8 cellular contexts compared by ENCODE assay signal in genomic region chr7:115008465-115009114, GRCh38.
DNase-seq lines count a peak whose midpoint lies in the region; ATAC-seq, FAIRE-seq and TF ChIP-seq lines count a peak whose summit lies in the region.

No MANE protein-coding gene starts in this region.

- H3K9me3 ChIP-seq in CD8-positive, alpha-beta T cell (ENCODE audit: low read length) = no peaks in the 10 kb centered on the region
- H3K9me3 ChIP-seq in IMR-90 (ENCODE audit: control insufficient read depth, insufficient read depth, low read length) = no peaks in the 10 kb centered on the region

- POLR2A ChIA-PET in CD8-positive, alpha-beta T cell (lab: Charles Lee) = interaction anchor here (0.9 to 1.6 kb wide), 3 partner anchors 10 to 86 kb away, joined by 3 to 6 read pairs (median 5); partner anchors contain the start of gene MDFIC
- POLR2A ChIA-PET in IMR-90 (lab: Charles Lee; ENCODE audit: unreplicated experiment) = no interaction called here

- no peaks in the 10 kb centered on the region for H4K20me1 ChIP-seq in IMR-90 (ENCODE audit: insufficient read depth, low read length)

- peak overlapping the region; percentile 11 for H2AFZ ChIP-seq in IMR-90 (replicated peaks; ENCODE audit: low read length, poor library complexity)

- no peaks in the 10 kb centered on the region for H3K27me3 Mint-ChIP-seq in CD8-positive, alpha-beta T cell (ENCODE audit: low read depth)

- H3K4me1 ChIP-seq in CD8-positive, alpha-beta T cell (ENCODE audit: insufficient read depth, low read length) = peaks cover 55% of the 10 kb centered on the region
- H3K4me1 ChIP-seq in IMR-90 (ENCODE audit: control insufficient read depth, insufficient read depth, low read length) (peaks cover 8% of the 10 kb centered on the region), rectal smooth muscle tissue (ENCODE audit: control insufficient read depth, insufficient read depth, low read length) (peaks cover 19% of the 10 kb centered on the region)

- peak overlapping the region; percentile 21; the same call in 1 of the 2 replicates for H2BK120ac ChIP-seq in IMR-90 (ENCODE audit: low read depth, low read length)

- H3K36me3 Mint-ChIP-seq in CD8-positive, alpha-beta T cell = peaks cover 29% of the 10 kb centered on the region

- peak overlapping the region; percentile 38; the same call in 1 of the 2 replicates for H2BK20ac ChIP-seq in IMR-90 (ENCODE audit: low read depth, low read length)

- peak overlapping the region; percentile 5 for H4K5ac ChIP-seq in IMR-90 (ENCODE audit: low read depth, low read length)

- 0 out of 3 replicates have a peak overlapping the region, but pooled peaks have one; percentile 12 for H2BK15ac ChIP-seq in IMR-90 (ENCODE audit: low read depth, low read length)

- no peak for DNase-seq in CD8-positive, alpha-beta T cell
- DNase-seq in IMR-90 (peak; percentile 79), islet precursor cell (no peak), NCI-H146 (lab: John Stamatoyannopoulos, UW) (no peak)
- DNase-seq in central memory CD4-positive, alpha-beta T cell = no peak

- in situ Hi-C loops in IMR-90 (cut with MboI; ENCODE audit: low sequenced_read_pairs) = no loop called here

- H3K14ac ChIP-seq in IMR-90 (replicated peaks; ENCODE audit: low read depth, low read length) = no peak overlapping the region; the same call in 1 of the 2 replicates

- no peaks in the 10 kb centered on the region for H3K9me3 Mint-ChIP-seq in CD8-positive, alpha-beta T cell

- peak overlapping the region; percentile 17 for H3K4ac ChIP-seq in IMR-90 (ENCODE audit: low read depth, low read length)

- H3K56ac ChIP-seq in IMR-90 (ENCODE audit: extremely low read depth, insufficient read depth, low read length) = no peak overlapping the region

- H3K4me1 Mint-ChIP-seq in CD8-positive, alpha-beta T cell (ENCODE audit: low read depth) = peaks cover 71% of the 10 kb centered on the region

- no peak overlapping the region for H2AK9ac ChIP-seq in IMR-90 (replicated peaks; ENCODE audit: low read depth, low read length, poor library complexity)

- no peak for TF ChIP-seq CTCF in CD8-positive, alpha-beta T cell (IDR thresholded peaks at IDR 0.05)
- no peak for TF ChIP-seq CTCF in IMR-90 (conservative IDR thresholded peaks at IDR 0.05; ENCODE audit: low read depth, low read length)

- ATAC-seq in CD8-positive, alpha-beta T cell = peak; percentile 48
- ATAC-seq in GM21447 (IDR thresholded peaks at IDR 0.05; ENCODE audit: unreplicated experiment) = peak; percentile 48
- peak; percentile 71 for ATAC-seq in IMR-90 (ENCODE audit: low read depth)

- peak; percentile 80 for FAIRE-seq in endometrium (lab: Jason Lieb, UNC)

- no CpG with 5 or more reads among the region's 8 CpGs for WGBS in IMR-90 (ENCODE audit: extremely low coverage in 2 of 2, insufficient read length in 1 of 2), 2 experiments

- peak overlapping the region; percentile 6; the same call in 1 of the 2 replicates for H3K23ac ChIP-seq in IMR-90 (ENCODE audit: low read depth, low read length)

- H3K4me2 ChIP-seq in IMR-90 (ENCODE audit: low read depth, low read length) = peak overlapping the region; percentile 38

- intact Hi-C loops in CD8-positive, alpha-beta T cell (cut with DNase I, micrococcal nuclease) = loop anchor here in 1 of 2 experiments (5.0 kb wide), 1 partner anchor 66 kb away; no protein-coding TSS in a partner anchor
- intact Hi-C loops in IMR-90 (cut with micrococcal nuclease) = no loop called here

- no peak for TF ChIP-seq RAD21 in IMR-90 (IDR thresholded peaks at IDR 0.05; ENCODE audit: low read length)

- H3K27ac ChIP-seq in CD8-positive, alpha-beta T cell (ENCODE audit: low read depth, low read length) = no peak overlapping the region
- peak overlapping the region; percentile 3; the same call in 1 of the 2 replicates for H3K27ac ChIP-seq in IMR-90 (ENCODE audit: insufficient read depth, low read length)
- H3K27ac ChIP-seq in rectal smooth muscle tissue (ENCODE audit: low read depth, low read length) = peak overlapping the region; percentile 55

- H3K18ac ChIP-seq in IMR-90 (ENCODE audit: low read depth, low read length) = peak overlapping the region; percentile 16; the same call in 1 of the 2 replicates

- peak overlapping the region; percentile 73 for H3K4me3 Mint-ChIP-seq in CD8-positive, alpha-beta T cell

- H3K9ac ChIP-seq in IMR-90 (ENCODE audit: low read depth, low read length) = no peak overlapping the region
- no peak overlapping the region for H3K9ac ChIP-seq in rectal smooth muscle tissue (ENCODE audit: low read length)

- no peak overlapping the region for H3K4me3 ChIP-seq in CD8-positive, alpha-beta T cell (ENCODE audit: low read depth, low read length)
- no peak overlapping the region for H3K4me3 ChIP-seq in IMR-90 (ENCODE audit: insufficient read depth, low read depth, low read length)
- H3K4me3 ChIP-seq in rectal smooth muscle tissue (ENCODE audit: low read length) = no peak overlapping the region

- dilution Hi-C loops in IMR-90 (cut with HindIII; ENCODE audit: low sequenced_read_pairs, unreplicated experiment) = no loop called here

- H3K36me3 ChIP-seq in CD8-positive, alpha-beta T cell (ENCODE audit: insufficient read depth, low read length) = no peaks in the 10 kb centered on the region
- H3K36me3 ChIP-seq in IMR-90 (ENCODE audit: control insufficient read depth, insufficient read depth, low read length) = no peaks in the 10 kb centered on the region
- H3K36me3 ChIP-seq in rectal smooth muscle tissue (ENCODE audit: control insufficient read depth, insufficient read depth, low read length) = no peaks in the 10 kb centered on the region

- peak overlapping the region; percentile 41; the same call in 1 of the 2 replicates for H2AK5ac ChIP-seq in IMR-90 (ENCODE audit: low read depth, low read length)

- H3K9me1 ChIP-seq in IMR-90 (ENCODE audit: insufficient read depth, low read length) = 0 out of 2 replicates have a peak, but pooled peaks cover 10% of the 10 kb centered on the region

- H4K8ac ChIP-seq in IMR-90 (ENCODE audit: low read depth in 2 of 2, low read length in 2 of 2) = peak overlapping the region in 1 of 2 experiments; percentile 41; a peak in 2 of 4 replicates

- H2BK5ac ChIP-seq in IMR-90 (ENCODE audit: low read depth, low read length, poor library complexity, severe bottlenecking) = no peak overlapping the region

- CTCF ChIA-PET in CD8-positive, alpha-beta T cell (lab: Charles Lee) = interaction anchor here (1.4 kb wide), 1 partner anchor 143 kb away, joined by 3 read pairs; no protein-coding TSS in a partner anchor
- CTCF ChIA-PET in IMR-90 (lab: Yijun Ruan, JAX) = interaction anchor here (1.6 kb wide), 1 partner anchor 21 kb away, joined by 5 read pairs; no protein-coding TSS in a partner anchor

- H3K27me3 ChIP-seq in CD8-positive, alpha-beta T cell (ENCODE audit: insufficient read depth, low read length) = no peaks in the 10 kb centered on the region
- H3K27me3 ChIP-seq in IMR-90 (ENCODE audit: control insufficient read depth, insufficient read depth, low read length) (no peaks in the 10 kb centered on the region), rectal smooth muscle tissue (ENCODE audit: control insufficient read depth, insufficient read depth, low read length) (no peaks in the 10 kb centered on the region)

- BruUV-seq in IMR-90 (replicated peaks; lab: Mats Ljungman, UMichigan) = no TSS peak

- peaks cover 11 to 30% of the 10 kb centered on the region in 2 experiments; a peak in 3 of 4 replicates for H3K79me1 ChIP-seq in IMR-90 (ENCODE audit: low read depth in 1 of 2, low read length in 2 of 2)

- peak overlapping the region; percentile 8; the same call in 1 of the 2 replicates for H4K91ac ChIP-seq in IMR-90 (ENCODE audit: insufficient read depth, low read depth, low read length)

- peak overlapping the region; percentile 90 for H3K27ac Mint-ChIP-seq in CD8-positive, alpha-beta T cell

- TF ChIP-seq POLR2A in IMR-90 (IDR thresholded peaks at IDR 0.05; ENCODE audit: low read depth, low read length) = no peak

TF ChIP-seq in IMR-90, 13 proteins besides CTCF, POLR2A, EP300 and RAD21:
- TF ChIP-seq BHLHE40 (IDR thresholded peaks at IDR 0.05; ENCODE audit: low read depth, low read length) = no peak
- TF ChIP-seq CEBPB (IDR thresholded peaks at IDR 0.05; ENCODE audit: low read depth, low read length) = peak; percentile 26; the same call in 1 of the 2 replicates
